ENCODE assay signal across 8 cellular contexts in genomic region chr1:31771891-31772668, GRCh38. TPM values are rescaled to one million over a fixed set of nuclear protein-coding genes. Genes with fewer than 3 reads are reported as not detected.
DNase-seq lines count a peak whose midpoint lies in the region; ATAC-seq and TF ChIP-seq lines count a peak whose summit lies in the region.

No MANE protein-coding gene starts in this region.

- H3K9me3 ChIP-seq in CD4-positive, CD25-positive, alpha-beta regulatory T cell (ENCODE audit: control insufficient read depth in 2 of 2, low read length in 2 of 2): no peaks in the 10 kb centered on the region
- H3K9me3 ChIP-seq in uterus: no peaks in the 10 kb centered on the region

- peak; percentile 27 for TF ChIP-seq CTCF in epithelial cell of esophagus (IDR thresholded peaks at IDR 0.05; ENCODE audit: insufficient read depth, low read depth, low read length, missing control alignments)
- no peak for TF ChIP-seq CTCF in uterus (IDR thresholded peaks at IDR 0.05)

- H3K27me3 ChIP-seq in CD4-positive, CD25-positive, alpha-beta regulatory T cell (ENCODE audit: control insufficient read depth, insufficient read depth, low read length): peaks cover 16% of the 10 kb centered on the region
- H3K27me3 ChIP-seq in rectal smooth muscle tissue (ENCODE audit: control insufficient read depth, insufficient read depth, low read length): peaks cover 24% of the 10 kb centered on the region
- H3K27me3 ChIP-seq in uterus: peaks cover 4 to 17% of the 10 kb centered on the region in 2 donors

- peak overlapping the region; percentile 87 to 92 (median 90) for H3K4me3 Mint-ChIP-seq in CD4-positive, CD25-positive, alpha-beta regulatory T cell
- H3K4me3 Mint-ChIP-seq in activated CD4-positive, alpha-beta memory T cell treated with anti-CD3 and anti-CD28 coated beads for 36 hours: peak overlapping the region; percentile 67

- H3K4me1 Mint-ChIP-seq in CD4-positive, CD25-positive, alpha-beta regulatory T cell: peaks cover 6 to 40% (median 14%) of the 10 kb centered on the region in 4 donors
- peaks cover 56% of the 10 kb centered on the region for H3K4me1 Mint-ChIP-seq in activated CD4-positive, alpha-beta memory T cell treated with anti-CD3 and anti-CD28 coated beads for 36 hours (ENCODE audit: low read depth)

- peak; percentile 72 to 79 for ATAC-seq in CD4-positive, CD25-positive, alpha-beta regulatory T cell (ENCODE audit: low read depth in 2 of 2)

- intact Hi-C loops in activated CD4-positive, alpha-beta memory T cell treated with anti-CD3 and anti-CD28 coated beads for 36 hours (cut with micrococcal nuclease): no loop called here
- intact Hi-C loops in uterus (cut with DNase I; ENCODE audit: low total_unique reads): loop anchor here (10.0 kb wide), 1 partner anchor 193 kb away; no protein-coding TSS in a partner anchor

- H3K27ac ChIP-seq in CD4-positive, CD25-positive, alpha-beta regulatory T cell (ENCODE audit: insufficient read depth, low read length, poor library complexity, severe bottlenecking): no peak overlapping the region
- H3K27ac ChIP-seq in rectal smooth muscle tissue (ENCODE audit: low read depth, low read length): no peak overlapping the region
- H3K27ac ChIP-seq in uterus: no peak overlapping the region

- peak overlapping the region; percentile 15 to 85 (median 70) for H3K27ac Mint-ChIP-seq in CD4-positive, CD25-positive, alpha-beta regulatory T cell
- H3K27ac Mint-ChIP-seq in activated CD4-positive, alpha-beta memory T cell treated with anti-CD3 and anti-CD28 coated beads for 36 hours: no peak overlapping the region

- POLR2A ChIA-PET in activated CD4-positive, alpha-beta memory T cell treated with anti-CD3 and anti-CD28 coated beads for 36 hours (lab: Charles Lee): no interaction called here

- CTCF ChIA-PET in activated CD4-positive, alpha-beta memory T cell treated with anti-CD3 and anti-CD28 coated beads for 36 hours (lab: Charles Lee): interaction anchor here (1.0 to 1.5 kb wide), 2 partner anchors 17 kb away, joined by 3 to 6 read pairs; no protein-coding TSS in a partner anchor

- H3K36me3 Mint-ChIP-seq in CD4-positive, CD25-positive, alpha-beta regulatory T cell: no peaks in the 10 kb centered on the region
- no peaks in the 10 kb centered on the region for H3K36me3 Mint-ChIP-seq in activated CD4-positive, alpha-beta memory T cell treated with anti-CD3 and anti-CD28 coated beads for 36 hours

- peaks cover 63% of the 10 kb centered on the region for H3K27me3 Mint-ChIP-seq in CD4-positive, CD25-positive, alpha-beta regulatory T cell
- peaks cover 24% of the 10 kb centered on the region for H3K27me3 Mint-ChIP-seq in activated CD4-positive, alpha-beta memory T cell treated with anti-CD3 and anti-CD28 coated beads for 36 hours

- no peaks in the 10 kb centered on the region for H3K9me3 Mint-ChIP-seq in CD4-positive, CD25-positive, alpha-beta regulatory T cell
- H3K9me3 Mint-ChIP-seq in activated CD4-positive, alpha-beta memory T cell treated with anti-CD3 and anti-CD28 coated beads for 36 hours: no peaks in the 10 kb centered on the region

- DNase-seq in CD4-positive, CD25-positive, alpha-beta regulatory T cell: peak in 2 of 3 donors; percentile 39 to 53
- peak; percentile 71 for DNase-seq in activated CD4-positive, alpha-beta memory T cell treated with anti-CD3 and anti-CD28 coated beads for 36 hours
- DNase-seq in epithelial cell of esophagus (ENCODE audit: low read depth) (peak; percentile 96), HK-2 (ENCODE audit: unreplicated experiment) (no peak), NCI-H1092 treated with DMSO at 0.1 percent for 48 hours (lab: John Stamatoyannopoulos, UW) (no peak), uterus (no peak)
- DNase-seq in effector CD8-positive, alpha-beta T cell (lab: John Stamatoyannopoulos, UW): no peak

- H3K4me1 ChIP-seq in CD4-positive, CD25-positive, alpha-beta regulatory T cell (ENCODE audit: control insufficient read depth, insufficient read depth, low read length, poor library complexity, severe bottlenecking): peaks cover 22% of the 10 kb centered on the region
- H3K4me1 ChIP-seq in rectal smooth muscle tissue (ENCODE audit: control insufficient read depth, insufficient read depth, low read length) (no peaks in the 10 kb centered on the region), uterus (peaks cover 0 to 11% of the 10 kb centered on the region in 2 donors)

- peak overlapping the region; percentile 74 for H3K4me3 ChIP-seq in CD4-positive, CD25-positive, alpha-beta regulatory T cell (ENCODE audit: low read depth, low read length)
- H3K4me3 ChIP-seq in epithelial cell of esophagus (ENCODE audit: low read length) (peak overlapping the region; percentile 31), rectal smooth muscle tissue (ENCODE audit: low read length) (peak overlapping the region; percentile 43), uterus (no peak overlapping the region)

- no peak for TF ChIP-seq POLR2A in uterus (IDR thresholded peaks at IDR 0.05)

- H3K9ac ChIP-seq in rectal smooth muscle tissue (ENCODE audit: low read length): no peak overlapping the region

- no peaks in the 10 kb centered on the region for H3K36me3 ChIP-seq in CD4-positive, CD25-positive, alpha-beta regulatory T cell (ENCODE audit: control insufficient read depth, insufficient read depth, low read length)
- no peaks in the 10 kb centered on the region for H3K36me3 ChIP-seq in rectal smooth muscle tissue (ENCODE audit: control insufficient read depth, insufficient read depth, low read length)
- no peaks in the 10 kb centered on the region for H3K36me3 ChIP-seq in uterus

RNA-seq across cellular contexts. Expression of gene ADGRB2, which starts 7.9 kb away (rescaled TPM):
- total RNA-seq in CD4-positive, CD25-positive, alpha-beta regulatory T cell: 1.9 TPM
- polyA plus RNA-seq in CD4-positive, CD25-positive, alpha-beta regulatory T cell: under 1 TPM; 0.19 to 0.49 (median 0.31) TPM
- 1 to 10 TPM; 1.6 to 1.7 TPM for total RNA-seq in activated CD4-positive, alpha-beta memory T cell treated with anti-CD3 and anti-CD28 coated beads for 36 hours
- 10 to 100 TPM in 1 of 4 donors, 1 to 10 TPM in 1, under 1 TPM in 1, not detected in 1; 0.77 to 31.0 (median 3.7) TPM for total RNA-seq in uterus

RNA-seq across cellular contexts. Expression of gene SPOCD1, which starts 43.7 kb away (rescaled TPM):
- total RNA-seq in CD4-positive, CD25-positive, alpha-beta regulatory T cell: 1.1 TPM
- polyA plus RNA-seq in CD4-positive, CD25-positive, alpha-beta regulatory T cell: not detected
- under 1 TPM; 0.73 to 0.78 TPM for total RNA-seq in activated CD4-positive, alpha-beta memory T cell treated with anti-CD3 and anti-CD28 coated beads for 36 hours
- 1 to 10 TPM in 2 of 4 donors, not detected in 2; 1.2 to 1.5 TPM for total RNA-seq in uterus

Comparison
In these comparisons a context has a peak if more than half of its experiments do, and no peak if none do; other contexts are left out.
1. DNase-seq: peak in CD4-positive, CD25-positive, alpha-beta regulatory T cell (2 of 3), activated CD4-positive, alpha-beta memory T cell treated with anti-CD3 and anti-CD28 coated beads for 36 hours (single experiment) and epithelial cell of esophagus (single experiment); none in effector CD8-positive, alpha-beta T cell (single experiment), HK-2 (single experiment), NCI-H1092 treated with DMSO at 0.1 percent for 48 hours (single experiment) and uterus (0 of 2).
2. H3K4me3 ChIP-seq: peak in CD4-positive, CD25-positive, alpha-beta regulatory T cell (single experiment), epithelial cell of esophagus (single experiment) and rectal smooth muscle tissue (single experiment); none in uterus (0 of 2).